ENCODE assay signal across 35 cellular contexts in genomic region chr3:127867412-127867811, GRCh38. TPM values are rescaled to one million over a fixed set of nuclear protein-coding genes. Genes with fewer than 3 reads are reported as not detected.
"Had no signal": no experiment of that assay in that cellular context is flagged by ENCODE, and none has a peak within 500 bp of the region (broad histone marks: within the 10 kb centered on the region; RNA-seq: fewer than 3 reads in every experiment).

No MANE protein-coding gene starts in this region.

- H3K4me1 Mint-ChIP-seq: activated B cell treated with CpG ODN at 0.5 μM for 24 hours; central memory CD8-positive, alpha-beta T cell; T-helper 17 cell had no signal

- H3K4me3 ChIP-seq: coronary artery, dorsolateral prefrontal cortex, esophagus muscularis mucosa, gastrocnemius medialis, heart left ventricle had no signal

- H3K36me3 ChIP-seq: brain microvascular endothelial cell, esophagus muscularis mucosa, gastrocnemius medialis, heart left ventricle, WERI-Rb-1 had no signal

- H3K9me3 Mint-ChIP-seq: activated B cell treated with CpG ODN at 0.5 μM for 24 hours; activated CD4-positive, alpha-beta memory T cell treated with anti-CD3 and anti-CD28 coated beads for 36 hours; activated T-helper 1 cell treated with anti-CD3 and anti-CD28 coated beads, Interleukin-12 subunit alpha, Interleukin-12 subunit beta, Interleukin-2, Interleukin-4 antibody, amounts not matched to agents 30 ng/mL and 10 ng/mL and 1 ng/mL, durations not matched to agents 14 hours and 24 hours and 36 hours; central memory CD8-positive, alpha-beta T cell; effector memory CD8-positive, alpha-beta T cell; T-helper 2 cell treated with Interferon-gamma antibody and Interleukin-4, amounts not matched to agents 5 μg/mL and 100 μg/mL, for 36 hours had no signal

- FAIRE-seq: astrocyte, bronchial epithelial cell had no signal

- H3K27me3 Mint-ChIP-seq: activated B cell treated with CpG ODN at 0.5 μM for 24 hours; activated naive CD8-positive, alpha-beta T cell had no signal

- H3K9me3 ChIP-seq: esophagus muscularis mucosa, gastrocnemius medialis, heart left ventricle had no signal

- H3K4me1 ChIP-seq: esophagus muscularis mucosa, foreskin keratinocyte, gastrocnemius medialis had no signal

- H3K4me3 Mint-ChIP-seq: activated B cell treated with CpG ODN at 0.5 μM for 24 hours; activated CD4-positive, alpha-beta memory T cell treated with anti-CD3 and anti-CD28 coated beads for 36 hours; activated CD8-positive, alpha-beta memory T cell treated with anti-CD3 and anti-CD28 coated beads, Interleukin-2, amount 10 ng/mL, durations not matched to agents 7 days and 5 days; activated CD8-positive, alpha-beta T cell treated with anti-CD3 and anti-CD28 coated beads, Interleukin-2, amount 10 ng/mL, durations not matched to agents 7 days and 5 days; activated naive CD8-positive, alpha-beta T cell; activated T-helper 1 cell treated with anti-CD3 and anti-CD28 coated beads, Interleukin-12 subunit alpha, Interleukin-12 subunit beta, Interleukin-2, Interleukin-4 antibody, amounts not matched to agents 30 ng/mL and 10 ng/mL and 1 ng/mL, durations not matched to agents 14 hours and 24 hours and 36 hours; central memory CD8-positive, alpha-beta T cell; dendritic cell treated with granulocyte-macrophage colony-stimulating factor and Interleukin-4, amounts not matched to agents 40 ng/mL and 50 ng/mL, for 4 days; effector memory CD8-positive, alpha-beta T cell; T-helper 17 cell; T-helper 2 cell treated with Interferon-gamma antibody and Interleukin-4, amounts not matched to agents 5 μg/mL and 100 μg/mL, for 36 hours had no signal

- DNase-seq: activated B cell treated with CpG ODN at 0.5 μM for 24 hours; activated CD4-positive, alpha-beta memory T cell treated with anti-CD3 and anti-CD28 coated beads for 36 hours; activated CD8-positive, alpha-beta memory T cell treated with anti-CD3 and anti-CD28 coated beads, Interleukin-2, amount 10 ng/mL, durations not matched to agents 7 days and 5 days; activated CD8-positive, alpha-beta memory T cell treated with anti-CD3 and anti-CD28 coated beads, Interleukin-2, amount 50 U/mL, for 4 hours; activated CD8-positive, alpha-beta T cell treated with anti-CD3 and anti-CD28 coated beads, Interleukin-2, amount 10 ng/mL, durations not matched to agents 7 days and 5 days; activated effector memory CD4-positive, alpha-beta T cell treated with Interleukin-2 at 50 U/mL for 16 hours; activated gamma-delta T cell treated with Interleukin-2 at 50 U/mL for 16 hours; activated naive CD4-positive, alpha-beta T cell treated with anti-CD3 and anti-CD28 coated beads, Interleukin-2, amount 50 U/mL, for 16 hours; activated naive CD4-positive, alpha-beta T cell treated with Interleukin-2 at 50 U/mL for 16 hours; activated T-cell treated with anti-CD3 and anti-CD28 coated beads, Interleukin-2, amount 50 U/mL, for 1 hour; activated T-cell treated with anti-CD3 and anti-CD28 coated beads, Interleukin-2, amount 50 U/mL, for 48 hours; amniotic stem cell; anterior cingulate cortex; brain microvascular endothelial cell; dorsolateral prefrontal cortex; effector memory CD8-positive, alpha-beta T cell; erythroblast; gastrocnemius medialis; glutamatergic neuron; heart left ventricle; T-helper 17 cell; T1000; WERI-Rb-1 had no signal

- H3K27me3 ChIP-seq: brain microvascular endothelial cell, dorsolateral prefrontal cortex, esophagus muscularis mucosa, gastrocnemius medialis, heart left ventricle had no signal

- ATAC-seq: activated CD4-positive, CD25-positive, alpha-beta regulatory T cell treated with anti-CD3 and anti-CD28 coated beads, Interleukin-2, amount 50 U/mL, for 24 hours; activated CD8-positive, alpha-beta memory T cell treated with anti-CD3 and anti-CD28 coated beads, Interleukin-2, amount 10 ng/mL, durations not matched to agents 7 days and 5 days; activated CD8-positive, alpha-beta T cell treated with anti-CD3 and anti-CD28 coated beads, Interleukin-2, amount 10 ng/mL, durations not matched to agents 7 days and 5 days; effector memory CD8-positive, alpha-beta T cell; foreskin keratinocyte; gastrocnemius medialis; heart left ventricle; T-helper 17 cell had no signal

- H3K27ac ChIP-seq: brain microvascular endothelial cell, coronary artery, dorsolateral prefrontal cortex, esophagus muscularis mucosa, foreskin keratinocyte, gastrocnemius medialis, heart left ventricle, WERI-Rb-1 had no signal

- H3K36me3 Mint-ChIP-seq: activated CD4-positive, alpha-beta memory T cell treated with anti-CD3 and anti-CD28 coated beads for 36 hours; activated CD8-positive, alpha-beta memory T cell treated with anti-CD3 and anti-CD28 coated beads, Interleukin-2, amount 10 ng/mL, durations not matched to agents 7 days and 5 days; activated naive CD8-positive, alpha-beta T cell had no signal

- H3K27ac Mint-ChIP-seq: activated B cell treated with CpG ODN at 0.5 μM for 24 hours; activated CD4-positive, alpha-beta memory T cell treated with anti-CD3 and anti-CD28 coated beads for 36 hours; activated CD8-positive, alpha-beta memory T cell treated with anti-CD3 and anti-CD28 coated beads, Interleukin-2, amount 10 ng/mL, durations not matched to agents 7 days and 5 days; activated CD8-positive, alpha-beta T cell treated with anti-CD3 and anti-CD28 coated beads, Interleukin-2, amount 10 ng/mL, durations not matched to agents 7 days and 5 days; activated naive CD8-positive, alpha-beta T cell; activated T-helper 1 cell treated with anti-CD3 and anti-CD28 coated beads, Interleukin-12 subunit alpha, Interleukin-12 subunit beta, Interleukin-2, Interleukin-4 antibody, amounts not matched to agents 30 ng/mL and 10 ng/mL and 1 ng/mL, durations not matched to agents 14 hours and 24 hours and 36 hours; dendritic cell treated with granulocyte-macrophage colony-stimulating factor and Interleukin-4, amounts not matched to agents 40 ng/mL and 50 ng/mL, for 4 days; effector memory CD8-positive, alpha-beta T cell; T-helper 17 cell; T-helper 2 cell treated with Interferon-gamma antibody and Interleukin-4, amounts not matched to agents 5 μg/mL and 100 μg/mL, for 36 hours had no signal

RNA-seq across cellular contexts. Expression of gene KBTBD12, which starts 47.6 kb away (rescaled TPM):
- total RNA-seq: activated CD4-positive, alpha-beta memory T cell treated with anti-CD3 and anti-CD28 coated beads for 36 hours; activated CD8-positive, alpha-beta memory T cell treated with anti-CD3 and anti-CD28 coated beads for 36 hours; activated CD8-positive, alpha-beta memory T cell treated with anti-CD3 and anti-CD28 coated beads, Interleukin-2, amount 10 ng/mL, durations not matched to agents 7 days and 5 days; activated CD8-positive, alpha-beta T cell treated with anti-CD3 and anti-CD28 coated beads, Interleukin-2, amount 10 ng/mL, durations not matched to agents 7 days and 5 days; activated T-helper 1 cell treated with anti-CD3 and anti-CD28 coated beads, Interleukin-12 subunit alpha, Interleukin-12 subunit beta, Interleukin-2, Interleukin-4 antibody, amounts not matched to agents 30 ng/mL and 10 ng/mL and 1 ng/mL, durations not matched to agents 14 hours and 24 hours and 36 hours; astrocyte; foreskin keratinocyte had no signal
- polyA plus RNA-seq: foreskin keratinocyte had no signal
